In the genomic region with DNA sequence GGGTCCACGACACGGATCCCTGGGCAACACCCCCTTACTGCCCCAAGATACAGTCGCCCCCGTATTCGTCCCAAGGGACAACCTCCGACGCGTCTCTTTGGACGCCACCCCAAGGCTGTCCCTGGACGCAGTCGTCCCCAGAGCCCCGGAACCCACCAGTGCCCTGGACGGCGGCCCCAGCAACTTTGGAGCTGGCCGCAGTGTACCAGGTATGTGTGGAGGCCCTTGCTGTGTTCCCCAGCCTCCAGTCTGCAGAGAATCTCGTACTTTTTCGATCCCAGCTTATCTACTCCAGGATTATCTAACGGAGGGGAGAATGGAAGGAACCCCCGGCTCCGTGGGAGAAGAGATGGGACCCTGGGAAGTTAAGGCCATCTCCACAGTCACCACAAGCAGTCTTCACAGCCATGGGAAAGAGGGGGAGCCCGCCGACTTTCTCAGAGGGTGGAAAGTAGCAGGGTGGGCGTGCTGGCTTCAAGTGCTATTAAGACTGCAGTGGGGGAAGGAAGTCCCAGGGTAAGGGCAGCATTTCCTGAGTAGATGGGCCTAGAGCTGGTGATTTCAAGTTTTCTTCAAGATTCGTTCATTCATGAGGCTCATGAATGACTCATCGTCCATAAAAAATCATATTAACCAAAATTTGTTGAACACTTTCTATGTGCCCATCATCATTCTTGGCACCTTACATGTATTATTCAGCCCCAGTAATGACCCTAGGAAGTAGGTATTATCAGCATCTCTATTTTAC, we compare ENCODE assay signal across 3 cellular contexts.
TF ChIP-seq lines count a peak whose summit lies in the region.

No MANE protein-coding gene starts in this region.

TF ChIP-seq in A549, 52 proteins besides CTCF, POLR2A, EP300 and RAD21:
- TF ChIP-seq FOSL2 (IDR thresholded peaks at IDR 0.05): no peak
- peak; percentile 55; the same call in 1 of the 2 replicates for TF ChIP-seq FOSL2 (CRISPR knock-in tag; IDR thresholded peaks at IDR 0.05)
- no peak for TF ChIP-seq ZC3H11A (IDR thresholded peaks at IDR 0.05)
- TF ChIP-seq KDM5A (IDR thresholded peaks at IDR 0.05): no peak
- TF ChIP-seq KDM1A (IDR thresholded peaks at IDR 0.05; ENCODE audit: low read depth): no peak

TF ChIP-seq in H1, 55 proteins besides CTCF, POLR2A, EP300 and RAD21:
- TF ChIP-seq NRF1 (IDR thresholded peaks at IDR 0.05; ENCODE audit: low read depth, low read length): no peak
TF ChIP-seq in H1: peak in this region for 0.

TF ChIP-seq in SK-N-SH treated with all-trans-retinoic acid at 6 μM for 48 hours, 23 proteins besides CTCF, POLR2A, EP300 and RAD21:
- TF ChIP-seq CSDC2 (CRISPR knock-in tag; IDR thresholded peaks at IDR 0.05) (no peak), ESRRG (CRISPR knock-in tag; IDR thresholded peaks at IDR 0.05) (no peak), TOX (CRISPR knock-in tag; IDR thresholded peaks at IDR 0.05; ENCODE audit: borderline replicate concordance) (no peak), ZFP30 (CRISPR knock-in tag; IDR thresholded peaks at IDR 0.05) (no peak), ISL1 (CRISPR knock-in tag; IDR thresholded peaks at IDR 0.05) (no peak)
TF ChIP-seq in SK-N-SH treated with all-trans-retinoic acid at 6 μM for 48 hours: peak in this region for 0.
